ENCODE assay signal across 21 cellular contexts in the genomic region with DNA sequence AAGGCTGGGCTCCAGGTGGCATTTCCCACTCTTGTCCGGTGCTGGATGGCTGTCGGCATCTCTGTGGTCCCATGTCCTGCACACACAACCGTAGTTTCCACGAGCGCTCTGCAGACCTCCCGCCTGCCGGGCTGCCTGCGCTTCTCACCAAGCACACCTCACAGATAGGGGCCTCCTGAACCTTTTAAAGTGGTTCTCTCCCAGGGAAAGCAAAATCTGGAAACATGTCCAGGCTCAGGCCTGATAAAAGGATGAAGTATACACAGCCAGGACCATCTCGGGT. TPM values are rescaled to one million over a fixed set of nuclear protein-coding genes. Genes with fewer than 3 reads are reported as not detected.
"Had no signal": no experiment of that assay in that cellular context is flagged by ENCODE, and none has a peak within 500 bp of the region (broad histone marks: within the 10 kb centered on the region; RNA-seq: fewer than 3 reads in every experiment).

No MANE protein-coding gene starts in this region.

- H3K4me1 ChIP-seq: SJSA1 had no signal

- H3K27ac ChIP-seq: SJSA1, SK-N-MC had no signal

- H3K4me3 ChIP-seq: MG63, SJSA1, SK-N-MC had no signal

- H3K36me3 ChIP-seq: MG63, SJSA1 had no signal

- DNase-seq: Karpas-422, KG1, MG63, NCI-H1092, NCI-H1105 treated with DMSO at 0.1 percent for 48 hours, NCI-H1417 treated with DMSO at 0.1 percent for 48 hours, NCI-H146, NCI-H1694 treated with DMSO at 0.1 percent for 48 hours, NCI-H2029, NCI-H2081 treated with DMSO at 0.1 percent for 48 hours, NCI-H2171, NCI-H226, NCI-H446, NCI-H510A, NCI-H524 treated with DMSO at 0.1 percent for 48 hours, NCI-H774, Right ventricle myocardium superior, RPMI8226, SIG-M5 had no signal

- H3K9me3 ChIP-seq: MG63, SJSA1 had no signal

- H3K27me3 ChIP-seq: SJSA1 had no signal

RNA-seq across cellular contexts. Expression of a gene that starts 46.2 kb away (rescaled TPM):
- total RNA-seq: SJSA1 had no signal
